13 cellular contexts compared by ENCODE assay signal in genomic region chr4:93983133-93983532, GRCh38.
DNase-seq lines count a peak whose midpoint lies in the region; ATAC-seq and TF ChIP-seq lines count a peak whose summit lies in the region.
"Had no signal": no experiment of that assay in that cellular context is flagged by ENCODE, and none has a peak within 500 bp of the region (broad histone marks: within the 10 kb centered on the region; RNA-seq: fewer than 3 reads in every experiment).

No MANE protein-coding gene starts in this region.

- peak; percentile 79 for DNase-seq in NAMALWA (ENCODE audit: low spot score)
- no peak for DNase-seq in GM10266 (ENCODE audit: extremely low spot score)
- no peak for DNase-seq in CD4-positive, alpha-beta T cell
- DNase-seq in activated CD4-positive, alpha-beta T cell treated with anti-CD3 and anti-CD28 coated beads, Interleukin-2, amount 10 ng/mL, durations not matched to agents 24 days and 14 days, result no peak
- DNase-seq in PC-9, result no peak
- DNase-seq: activated T-cell treated with anti-CD3 and anti-CD28 coated beads, Interleukin-2, amount 50 U/mL, for 72 hours; hypothalamus; testis had no signal

- H3K79me2 ChIP-seq in PC-9 (ENCODE audit: low read depth), result no peaks in the 10 kb centered on the region

- no peak overlapping the region for H3K4me3 ChIP-seq in PC-9
- H3K4me3 ChIP-seq: testis had no signal

- H3K4me3 Mint-ChIP-seq in CD4-positive, alpha-beta T cell, result no peak overlapping the region
- H3K4me3 Mint-ChIP-seq in activated CD4-positive, alpha-beta T cell treated with anti-CD3 and anti-CD28 coated beads, Interleukin-2, amount 10 ng/mL, durations not matched to agents 24 days and 14 days, result no peak overlapping the region
- H3K4me3 Mint-ChIP-seq: activated T-cell treated with anti-CD3 and anti-CD28 coated beads, Interleukin-2, amount 50 U/mL, for 72 hours had no signal

- TF ChIP-seq CTCF in GM10266 (IDR thresholded peaks at IDR 0.05; ENCODE audit: control insufficient read depth, insufficient read depth, low read depth, missing control alignments) (no peak), PC-9 (conservative IDR thresholded peaks at IDR 0.05) (no peak)
- no peak for TF ChIP-seq CTCF in CD4-positive, alpha-beta T cell (IDR thresholded peaks at IDR 0.05)

- H3K27me3 ChIP-seq in CD4-positive, alpha-beta T cell (ENCODE audit: control insufficient read depth, insufficient read depth, low read length), result no peaks in the 10 kb centered on the region
- no peaks in the 10 kb centered on the region for H3K27me3 ChIP-seq in PC-9 (ENCODE audit: insufficient read depth, low read depth)
- H3K27me3 ChIP-seq: testis had no signal

- peak; percentile 81 for ATAC-seq in GM18868 (IDR thresholded peaks at IDR 0.05; ENCODE audit: unreplicated experiment)
- peak; percentile 95 for ATAC-seq in GM21447 (IDR thresholded peaks at IDR 0.05; ENCODE audit: unreplicated experiment)
- peak; percentile 97 for ATAC-seq in HG03039 (IDR thresholded peaks at IDR 0.05; ENCODE audit: unreplicated experiment)
- ATAC-seq in CD4-positive, alpha-beta T cell (ENCODE audit: poor library complexity), result no peak
- ATAC-seq: activated T-cell treated with anti-CD3 and anti-CD28 coated beads, Interleukin-2, amount 50 U/mL, for 72 hours had no signal

- POLR2A ChIA-PET in CD4-positive, alpha-beta T cell (lab: Charles Lee), result no interaction called here
- POLR2A ChIA-PET in PC-9 (lab: Charles Lee; ENCODE audit: unreplicated experiment), result no interaction called here

- H3K9me3 Mint-ChIP-seq in CD4-positive, alpha-beta T cell, result peaks cover 4% of the 10 kb centered on the region
- H3K9me3 Mint-ChIP-seq in activated CD4-positive, alpha-beta T cell treated with anti-CD3 and anti-CD28 coated beads, Interleukin-2, amount 10 ng/mL, durations not matched to agents 24 days and 14 days, result peaks cover 2% of the 10 kb centered on the region

- no peaks in the 10 kb centered on the region for H3K36me3 Mint-ChIP-seq in CD4-positive, alpha-beta T cell (ENCODE audit: low read depth)
- no peaks in the 10 kb centered on the region for H3K36me3 Mint-ChIP-seq in activated CD4-positive, alpha-beta T cell treated with anti-CD3 and anti-CD28 coated beads, Interleukin-2, amount 10 ng/mL, durations not matched to agents 24 days and 14 days (ENCODE audit: low read depth)

- H3K27ac ChIP-seq in CD4-positive, alpha-beta T cell (ENCODE audit: low read depth, low read length), result no peak overlapping the region
- no peak overlapping the region for H3K27ac ChIP-seq in PC-9
- H3K27ac ChIP-seq: testis, VCaP had no signal

- H3K4me2 ChIP-seq in PC-9, result no peak overlapping the region

- no peak overlapping the region for H3K27ac Mint-ChIP-seq in CD4-positive, alpha-beta T cell
- H3K27ac Mint-ChIP-seq in activated CD4-positive, alpha-beta T cell treated with anti-CD3 and anti-CD28 coated beads, Interleukin-2, amount 10 ng/mL, durations not matched to agents 24 days and 14 days, result no peak overlapping the region
- H3K27ac Mint-ChIP-seq: activated T-cell treated with anti-CD3 and anti-CD28 coated beads, Interleukin-2, amount 50 U/mL, for 72 hours; progenitor cell of endocrine pancreas had no signal

- H3F3A ChIP-seq in PC-9 (ENCODE audit: insufficient read depth, low read depth), result no peaks in the 10 kb centered on the region

- H2AFZ ChIP-seq in PC-9, result no peak overlapping the region

- H4K20me1 ChIP-seq in PC-9 (ENCODE audit: insufficient read depth), result no peaks in the 10 kb centered on the region

- no TSS peak for BruUV-seq in PC-9 (replicated peaks; lab: Mats Ljungman, UMichigan)

- H3K4me1 Mint-ChIP-seq in CD4-positive, alpha-beta T cell (ENCODE audit: low read depth), result no peaks in the 10 kb centered on the region
- H3K4me1 Mint-ChIP-seq in activated CD4-positive, alpha-beta T cell treated with anti-CD3 and anti-CD28 coated beads, Interleukin-2, amount 10 ng/mL, durations not matched to agents 24 days and 14 days, result no peaks in the 10 kb centered on the region

- intact Hi-C loops in CD4-positive, alpha-beta T cell (cut with DNase I, micrococcal nuclease), result no loop called here
- intact Hi-C loops in activated CD4-positive, alpha-beta T cell treated with anti-CD3 and anti-CD28 coated beads, Interleukin-2, amount 10 ng/mL, durations not matched to agents 24 days and 14 days (cut with micrococcal nuclease), result no loop called here
- intact Hi-C loops in PC-9 (cut with micrococcal nuclease; ENCODE audit: unreplicated experiment), result no loop called here

- H3K9me3 ChIP-seq in CD4-positive, alpha-beta T cell (ENCODE audit: control insufficient read depth, low read length), result no peaks in the 10 kb centered on the region
- no peaks in the 10 kb centered on the region for H3K9me3 ChIP-seq in PC-9 (ENCODE audit: insufficient read depth, low read depth)
- H3K9me3 ChIP-seq: testis had no signal

- H3K36me3 ChIP-seq in PC-9 (ENCODE audit: low read depth), result no peaks in the 10 kb centered on the region

- H3K9me2 ChIP-seq in PC-9 (ENCODE audit: insufficient read depth), result no peaks in the 10 kb centered on the region

- no peaks in the 10 kb centered on the region for H3K27me3 Mint-ChIP-seq in CD4-positive, alpha-beta T cell
- H3K27me3 Mint-ChIP-seq in activated CD4-positive, alpha-beta T cell treated with anti-CD3 and anti-CD28 coated beads, Interleukin-2, amount 10 ng/mL, durations not matched to agents 24 days and 14 days, result no peaks in the 10 kb centered on the region
- H3K27me3 Mint-ChIP-seq: progenitor cell of endocrine pancreas had no signal

- CTCF ChIA-PET in CD4-positive, alpha-beta T cell (lab: Charles Lee), result no interaction called here
- CTCF ChIA-PET in PC-9 (lab: Charles Lee), result no interaction called here

- no peaks in the 10 kb centered on the region for H3K4me1 ChIP-seq in PC-9 (replicated peaks; ENCODE audit: insufficient read depth)
- H3K4me1 ChIP-seq: testis had no signal
